14 cellular contexts compared by ENCODE assay signal in genomic region chr5:160289721-160290120, GRCh38. TPM values are rescaled to one million over a fixed set of nuclear protein-coding genes. Genes with fewer than 3 reads are reported as not detected.
DNase-seq lines count a peak whose midpoint lies in the region; ATAC-seq and TF ChIP-seq lines count a peak whose summit lies in the region.
"Had no signal": no experiment of that assay in that cellular context is flagged by ENCODE, and none has a peak within 500 bp of the region (broad histone marks: within the 10 kb centered on the region; RNA-seq: fewer than 3 reads in every experiment).

No MANE protein-coding gene starts in this region.

- 58 to 60% methylated on average over 7 of the region's 7 CpGs for WGBS in heart right ventricle, 2 donors
- WGBS in right cardiac atrium, result 64% methylated on average over 7 of the region's 7 CpGs

- H3K4me3 ChIP-seq in heart right ventricle, result no peak overlapping the region
- no peak overlapping the region for H3K4me3 ChIP-seq in right cardiac atrium (ENCODE audit: low read length)
- no peak overlapping the region for H3K4me3 ChIP-seq in RWPE2 (ENCODE audit: severe bottlenecking)
- H3K4me3 ChIP-seq in upper lobe of right lung, result no peak overlapping the region
- H3K4me3 ChIP-seq: vagina had no signal

- no peak for DNase-seq in heart right ventricle
- DNase-seq in right cardiac atrium, result no peak
- DNase-seq in RWPE2 (ENCODE audit: low spot score), result peak; percentile 97
- peak; percentile 84 for DNase-seq in islet precursor cell
- peak; percentile 85 for DNase-seq in upper lobe of right lung
- no peak for DNase-seq in CD14-positive monocyte (ENCODE audit: low spot score)
- DNase-seq in stimulated activated CD4-positive, alpha-beta T cell treated with anti-CD3 and anti-CD28 coated beads, Interleukin-15, amount 100 ng/mL, for 24 hours, result no peak
- DNase-seq: activated CD4-positive, alpha-beta T cell treated with anti-CD3 and anti-CD28 coated beads, Interleukin-2, amount 10 ng/mL, durations not matched to agents 24 days and 14 days; activated effector memory CD4-positive, alpha-beta T cell treated with anti-CD3 and anti-CD28 coated beads, Interleukin-2, amount 50 U/mL, for 16 hours; NCI-H1694 treated with DMSO at 0.1 percent for 48 hours; stimulated activated CD8-positive, alpha-beta memory T cell treated with anti-CD3 and anti-CD28 coated beads, Interleukin-4, amount 100 ng/mL, for 48 hours had no signal

- TF ChIP-seq CTCF in heart right ventricle (IDR thresholded peaks at IDR 0.05), result no peak
- TF ChIP-seq CTCF in RWPE2 (IDR thresholded peaks at IDR 0.05; ENCODE audit: poor library complexity, severe bottlenecking), result peak; percentile 68
- TF ChIP-seq CTCF in upper lobe of right lung (IDR thresholded peaks at IDR 0.05), result no peak
- TF ChIP-seq CTCF in CD14-positive monocyte (IDR thresholded peaks at IDR 0.05), result no peak

- H3K4me1 ChIP-seq in heart right ventricle (peaks cover 5 to 57% (median 41%) of the 10 kb centered on the region in 9 donors), right cardiac atrium (ENCODE audit: control insufficient read depth, insufficient read depth, low read length) (peaks cover 17% of the 10 kb centered on the region), RWPE2 (ENCODE audit: insufficient read depth, poor library complexity, severe bottlenecking) (peaks cover 72% of the 10 kb centered on the region), upper lobe of right lung (peaks cover 32% of the 10 kb centered on the region)

- H3K9me3 ChIP-seq in heart right ventricle (no peaks in the 10 kb centered on the region), right cardiac atrium (ENCODE audit: control insufficient read depth, low read length) (no peaks in the 10 kb centered on the region), RWPE2 (ENCODE audit: severe bottlenecking) (no peaks in the 10 kb centered on the region), upper lobe of right lung (no peaks in the 10 kb centered on the region)
- H3K9me3 ChIP-seq: vagina had no signal

- H3K27ac ChIP-seq in heart right ventricle, result peak overlapping the region in 9 of 10 donors; percentile 38 to 88 (median 80)
- H3K27ac ChIP-seq in right cardiac atrium (ENCODE audit: low read length), result no peak overlapping the region
- peak overlapping the region; percentile 93 for H3K27ac ChIP-seq in RWPE2 (ENCODE audit: poor library complexity, severe bottlenecking)
- H3K27ac ChIP-seq in upper lobe of right lung, result peak overlapping the region; percentile 77
- H3K27ac ChIP-seq: vagina had no signal

- peak overlapping the region in 1 of 7 donors; percentile 57 for H3K27ac Mint-ChIP-seq in CD14-positive monocyte
- H3K27ac Mint-ChIP-seq: activated CD4-positive, alpha-beta T cell treated with anti-CD3 and anti-CD28 coated beads, Interleukin-2, amount 10 ng/mL, durations not matched to agents 24 days and 14 days had no signal

- peaks cover 0 to 6% (median 0%) of the 10 kb centered on the region in 3 donors for H3K27me3 Mint-ChIP-seq in CD14-positive monocyte (ENCODE audit: low read depth in 3 of 3)
- H3K27me3 Mint-ChIP-seq: activated CD4-positive, alpha-beta T cell treated with anti-CD3 and anti-CD28 coated beads, Interleukin-2, amount 10 ng/mL, durations not matched to agents 24 days and 14 days; brain had no signal

- H3K4me1 Mint-ChIP-seq in CD14-positive monocyte, result peaks cover 10% of the 10 kb centered on the region
- H3K4me1 Mint-ChIP-seq: activated CD4-positive, alpha-beta T cell treated with anti-CD3 and anti-CD28 coated beads, Interleukin-2, amount 10 ng/mL, durations not matched to agents 24 days and 14 days had no signal

- ATAC-seq in heart right ventricle, result no peak
- no peak for ATAC-seq in right cardiac atrium
- ATAC-seq in RWPE2 (ENCODE audit: low read depth), result peak; percentile 76
- peak; percentile 32 for ATAC-seq in upper lobe of right lung
- no peak for ATAC-seq in GM21390 (IDR thresholded peaks at IDR 0.05; ENCODE audit: unreplicated experiment)

- H3K36me3 Mint-ChIP-seq in CD14-positive monocyte, result no peaks in the 10 kb centered on the region
- H3K36me3 Mint-ChIP-seq: brain had no signal

- H3K27me3 ChIP-seq in heart right ventricle (no peaks in the 10 kb centered on the region), right cardiac atrium (ENCODE audit: control insufficient read depth, insufficient read depth) (no peaks in the 10 kb centered on the region), RWPE2 (ENCODE audit: insufficient read depth, poor library complexity, severe bottlenecking) (no peaks in the 10 kb centered on the region), upper lobe of right lung (no peaks in the 10 kb centered on the region)
- H3K27me3 ChIP-seq: vagina had no signal

- H3K36me3 ChIP-seq in heart right ventricle (no peaks in the 10 kb centered on the region), RWPE2 (ENCODE audit: low read depth) (no peaks in the 10 kb centered on the region; the same call in 1 of the 2 replicates), upper lobe of right lung (no peaks in the 10 kb centered on the region)
- H3K36me3 ChIP-seq: vagina had no signal

- H3K9me3 Mint-ChIP-seq in CD14-positive monocyte, result no peaks in the 10 kb centered on the region
- H3K9me3 Mint-ChIP-seq: activated CD4-positive, alpha-beta T cell treated with anti-CD3 and anti-CD28 coated beads, Interleukin-2, amount 10 ng/mL, durations not matched to agents 24 days and 14 days had no signal

- no peak overlapping the region for H3K4me3 Mint-ChIP-seq in CD14-positive monocyte
- H3K4me3 Mint-ChIP-seq: activated CD4-positive, alpha-beta T cell treated with anti-CD3 and anti-CD28 coated beads, Interleukin-2, amount 10 ng/mL, durations not matched to agents 24 days and 14 days; brain had no signal

- intact Hi-C loops in heart right ventricle (cut with DNase I) (no loop called here), right cardiac atrium (cut with DNase I) (no loop called here), upper lobe of right lung (cut with DNase I) (no loop called here), CD14-positive monocyte (cut with micrococcal nuclease) (no loop called here)

RNA-seq across cellular contexts. Expression of gene CCNJL, which starts 22.6 kb away (rescaled TPM):
- total RNA-seq in heart right ventricle (10 to 100 TPM in 3 of 10 donors, 1 to 10 TPM in 7; 4.5 to 20.8 (median 7.0) TPM), right cardiac atrium (1 to 10 TPM; 4.3 to 8.6 (median 6.1) TPM), upper lobe of right lung (16.6 TPM)
- polyA plus RNA-seq in heart right ventricle (1 to 10 TPM; 2.9 to 5.1 TPM), right cardiac atrium (4.1 TPM), CD14-positive monocyte (not detected)
- total RNA-seq: activated CD4-positive, alpha-beta T cell treated with anti-CD3 and anti-CD28 coated beads, Interleukin-2, amount 10 ng/mL, durations not matched to agents 24 days and 14 days had no signal

Comparison
In these comparisons a context has a peak if more than half of its experiments do, and no peak if none do; other contexts are left out.
1. ATAC-seq: peak in RWPE2 (single experiment) and upper lobe of right lung (single experiment); none in heart right ventricle (0 of 8), right cardiac atrium (0 of 2) and GM21390 (single experiment).
2. DNase-seq: peak in RWPE2 (single experiment), islet precursor cell (single experiment) and upper lobe of right lung (single experiment); none in heart right ventricle (0 of 2), right cardiac atrium (0 of 3), CD14-positive monocyte (single experiment) and stimulated activated CD4-positive, alpha-beta T cell treated with anti-CD3 and anti-CD28 coated beads, Interleukin-15, amount 100 ng/mL, for 24 hours (single experiment).